Comparison of ENCODE assay signal across 18 cellular contexts in the genomic region with DNA sequence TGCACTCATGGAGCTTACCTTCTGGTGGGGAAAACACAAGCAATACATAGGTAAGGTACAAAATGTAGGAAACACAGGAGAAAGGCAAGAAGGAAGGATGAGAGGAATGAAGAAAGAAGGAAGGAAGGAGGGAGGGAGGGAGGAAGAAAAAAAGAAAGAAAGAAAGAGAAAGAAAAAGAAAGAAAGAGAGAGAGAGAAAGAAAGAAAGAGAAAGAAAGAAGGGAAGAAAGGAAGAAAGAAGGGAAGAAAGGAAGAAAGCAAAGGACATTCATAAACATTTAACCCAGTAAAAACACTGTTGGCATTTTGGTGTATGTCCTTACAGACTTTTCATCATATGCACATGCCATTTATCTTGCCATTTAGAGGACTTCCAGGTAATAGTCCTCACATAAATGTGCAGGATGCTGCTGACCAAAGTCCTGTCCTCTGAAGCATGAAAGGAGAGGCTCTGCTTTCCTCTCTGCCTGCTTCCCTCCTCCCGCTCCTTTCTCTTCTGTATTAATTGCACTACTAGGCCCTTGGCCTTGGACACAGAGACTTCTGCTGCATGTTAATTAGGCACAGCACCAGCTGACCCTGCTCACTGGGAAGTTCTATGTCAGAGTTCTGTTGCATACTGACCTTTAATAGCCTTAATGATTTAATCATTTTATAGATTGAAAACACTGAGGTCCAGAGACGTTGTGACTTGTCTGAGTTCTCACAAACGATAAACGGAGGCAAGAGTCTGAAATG. TPM values are rescaled to one million over a fixed set of nuclear protein-coding genes. Genes with fewer than 3 reads are reported as not detected.
DNase-seq lines count a peak whose midpoint lies in the region; ATAC-seq, FAIRE-seq and TF ChIP-seq lines count a peak whose summit lies in the region.
"Had no signal": no experiment of that assay in that cellular context is flagged by ENCODE, and none has a peak within 500 bp of the region (broad histone marks: within the 10 kb centered on the region; RNA-seq: fewer than 3 reads in every experiment).

No MANE protein-coding gene starts in this region.

- H3K27me3 Mint-ChIP-seq in HFFc6 (ENCODE audit: insufficient read depth) (no peaks in the 10 kb centered on the region; the same call in 1 of the 2 replicates), nephron (ENCODE audit: low read depth) (no peaks in the 10 kb centered on the region)

- H3K4me3 Mint-ChIP-seq in HFFc6 (no peak overlapping the region; the same call in 1 of the 2 replicates), nephron (no peak overlapping the region)
- H3K4me3 Mint-ChIP-seq: stimulated activated naive B cell treated with anti-CD40 and anti-IgM and Interleukin-4, amounts not matched to agents 10 μg/mL and 1 μg/mL and 100 μg/mL, for 72 hours had no signal

- ATAC-seq in HG02571 (IDR thresholded peaks at IDR 0.05; ENCODE audit: unreplicated experiment) = no peak
- ATAC-seq in GM18870 (IDR thresholded peaks at IDR 0.05; ENCODE audit: unreplicated experiment) = no peak

- H3K9me3 ChIP-seq in kidney (ENCODE audit: control insufficient read depth in 1 of 2, low read length in 2 of 2) = no peaks in the 10 kb centered on the region
- H3K9me3 ChIP-seq: pancreas had no signal

- intact Hi-C loops in kidney (cut with DNase I) = no loop called here

- H3K27ac Mint-ChIP-seq in HFFc6 (peak overlapping the region; percentile 78; the same call in 1 of the 2 replicates), nephron (peak overlapping the region; percentile 32 to 75 (median 73))
- H3K27ac Mint-ChIP-seq: stimulated activated naive B cell treated with anti-CD40 and anti-IgM and Interleukin-4, amounts not matched to agents 10 μg/mL and 1 μg/mL and 100 μg/mL, for 72 hours had no signal

- H3K27ac ChIP-seq in caudate nucleus (ENCODE audit: low read depth, low read length) (peak overlapping the region; percentile 46), kidney (ENCODE audit: low read depth in 2 of 2, low read length in 2 of 2) (no peak overlapping the region)
- H3K27ac ChIP-seq: GM23248, pancreas had no signal

- DNase-seq in Ammon's horn (ENCODE audit: low spot score) (peak; percentile 78), HFFc6 (no peak), caudate nucleus (lab: John Stamatoyannopoulos, UW) (peak in 19 of 61 donors; percentile 2 to 61 (median 21)), kidney (no peak)
- DNase-seq in activated CD8-positive, alpha-beta memory T cell treated with anti-CD3 and anti-CD28 coated beads, Interleukin-2, amount 50 U/mL, for 48 hours = no peak
- DNase-seq: activated CD8-positive, alpha-beta memory T cell treated with anti-CD3 and anti-CD28 coated beads for 24 hours; activated gamma-delta T cell; aorta; cortex of kidney; DMS153; GM23248; NCI-H1436 treated with DMSO at 0.1 percent for 48 hours; NCI-H446 treated with DMSO at 0.1 percent for 48 hours; pancreas; stimulated activated naive B cell treated with anti-CD40 and anti-IgM and Interleukin-4, amounts not matched to agents 10 μg/mL and 1 μg/mL and 100 μg/mL, for 72 hours had no signal

- no peak overlapping the region for H3K9ac ChIP-seq in kidney (ENCODE audit: low read length in 2 of 2)

- H3K36me3 Mint-ChIP-seq in HFFc6 (ENCODE audit: low read depth) (no peaks in the 10 kb centered on the region), nephron (ENCODE audit: low read depth) (no peaks in the 10 kb centered on the region)
- H3K36me3 Mint-ChIP-seq: stimulated activated naive B cell treated with anti-CD40 and anti-IgM and Interleukin-4, amounts not matched to agents 10 μg/mL and 1 μg/mL and 100 μg/mL, for 72 hours had no signal

- no peak for FAIRE-seq in kidney (lab: Jason Lieb, UNC)
- FAIRE-seq: pancreas had no signal

- no peak overlapping the region for H3K4me3 ChIP-seq in kidney (ENCODE audit: low read length in 2 of 2)
- H3K4me3 ChIP-seq: pancreas had no signal

- peaks cover 2 to 4% of the 10 kb centered on the region in 2 donors for H3K4me1 ChIP-seq in kidney (ENCODE audit: control insufficient read depth in 1 of 2, insufficient read depth in 1 of 2, low read depth in 1 of 2, low read length in 2 of 2)
- H3K4me1 ChIP-seq: pancreas had no signal

- peaks cover 66% of the 10 kb centered on the region for H3K4me1 Mint-ChIP-seq in HFFc6 (ENCODE audit: low read depth)
- peaks cover 15% of the 10 kb centered on the region for H3K4me1 Mint-ChIP-seq in nephron

- H3K9me3 Mint-ChIP-seq in HFFc6 = no peaks in the 10 kb centered on the region
- H3K9me3 Mint-ChIP-seq in nephron = peaks cover 3% of the 10 kb centered on the region
- H3K9me3 Mint-ChIP-seq: stimulated activated naive B cell treated with anti-CD40 and anti-IgM and Interleukin-4, amounts not matched to agents 10 μg/mL and 1 μg/mL and 100 μg/mL, for 72 hours had no signal

- TF ChIP-seq CTCF in HFFc6 (IDR thresholded peaks at IDR 0.05) (no peak), nephron (IDR thresholded peaks at IDR 0.05; ENCODE audit: unreplicated experiment in 3 of 3) (no peak), kidney (IDR thresholded peaks at IDR 0.05; ENCODE audit: borderline replicate concordance, extremely low read depth, insufficient read depth) (no peak)

- no peaks in the 10 kb centered on the region for H3K36me3 ChIP-seq in kidney (ENCODE audit: control insufficient read depth in 1 of 2, insufficient read depth in 2 of 2, low read length in 2 of 2)
- H3K36me3 ChIP-seq: pancreas had no signal

RNA-seq across cellular contexts. Expression of a gene that starts 29.7 kb away (rescaled TPM):
- 100 to 1,000 TPM; 174 to 221 (median 198) TPM for total RNA-seq in HFFc6 (2021; fragmentation: NEBNext Ultra II Directional; extraction: Animal tissue kit (Norgen Biotek cat#: 25700))
- total RNA-seq in kidney = 109 TPM
- 457 TPM for polyA plus RNA-seq in kidney (ENCODE audit: insufficient read depth, low read depth, low replicate concordance)
